ENCODE assay signal across 1 cellular context in the genomic region with DNA sequence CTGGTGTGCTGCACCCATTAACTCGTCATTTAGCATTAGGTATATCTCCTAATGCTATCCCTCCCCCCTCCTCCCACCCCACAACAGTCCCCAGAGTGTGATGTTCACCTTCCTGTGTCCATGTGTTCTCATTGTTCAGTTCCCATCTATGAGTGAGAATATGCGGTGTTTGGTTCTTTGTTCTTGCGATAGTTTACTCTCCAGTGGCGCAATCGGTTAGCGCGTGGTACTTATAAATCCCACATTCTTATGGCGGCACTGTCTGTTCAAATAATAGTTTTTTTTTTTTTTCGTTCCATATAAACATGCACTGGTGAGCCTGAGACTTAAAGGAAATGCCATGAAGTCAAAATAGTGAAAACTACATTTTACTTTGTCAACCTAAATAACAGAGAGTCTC.
A peak's percentile ranks its signal among the peaks of the same experiment; 100 is the strongest.
TF ChIP-seq lines count a peak whose summit lies in the region.
"Not testable (repeated sequence)": the region's sequence is repeated elsewhere in the genome, so short reads cannot be mapped to it uniquely, and the experiment has no call there.

No MANE protein-coding gene starts in this region.

TF ChIP-seq in HepG2, 621 proteins besides CTCF, POLR2A, EP300 and RAD21 (continued from another document):
- not testable (repeated sequence) for TF ChIP-seq SOX6 (IDR thresholded peaks at IDR 0.05)
- TF ChIP-seq SOX6 (CRISPR knock-in tag; IDR thresholded peaks at IDR 0.05) (peak; percentile 84), CEBPG (CRISPR knock-in tag; IDR thresholded peaks at IDR 0.05) (peak; percentile 61; the same call in 1 of the 2 replicates), CEBPB (IDR thresholded peaks at IDR 0.05; ENCODE audit: borderline replicate concordance, low read depth, low read length) (peak; percentile 41; the same call in 1 of the 2 replicates), ZNF205 (CRISPR knock-in tag; IDR thresholded peaks at IDR 0.05) (peak; percentile 82; the same call in 1 of the 2 replicates), GATAD2A (CRISPR knock-in tag; IDR thresholded peaks at IDR 0.05) (0 out of 2 replicates have a peak, but pooled peaks have one; percentile 43)
